Comparison of ENCODE assay signal across 9 cellular contexts in genomic region chr11:35237860-35238715, GRCh38.
DNase-seq lines count a peak whose midpoint lies in the region; ATAC-seq and TF ChIP-seq lines count a peak whose summit lies in the region.
"Had no signal": no experiment of that assay in that cellular context is flagged by ENCODE, and none has a peak within 500 bp of the region (broad histone marks: within the 10 kb centered on the region; RNA-seq: fewer than 3 reads in every experiment).

No MANE protein-coding gene starts in this region.

- no peak overlapping the region for H3K4me3 ChIP-seq in neutrophil (ENCODE audit: low read depth in 1 of 2, low read length in 1 of 2)

- CTCF ChIA-PET in activated B cell treated with CpG ODN at 0.5 μM for 24 hours (lab: Charles Lee) = interaction anchor here (0.8 to 5.4 kb wide), 16 partner anchors 8 to 312 kb away, joined by 3 to 41 read pairs (median 4); no protein-coding TSS in a partner anchor

- ATAC-seq in activated B cell treated with CpG ODN at 0.5 μM for 24 hours (ENCODE audit: low read depth) (peak; percentile 51), GM21825 (IDR thresholded peaks at IDR 0.05; ENCODE audit: unreplicated experiment) (no peak), GM21529 (IDR thresholded peaks at IDR 0.05; ENCODE audit: unreplicated experiment) (no peak)
- ATAC-seq: left colon had no signal

- peak overlapping the region; percentile 3 for H3K27ac ChIP-seq in neutrophil

- H3K36me3 Mint-ChIP-seq in activated B cell treated with CpG ODN at 0.5 μM for 24 hours (ENCODE audit: low read depth) = no peaks in the 10 kb centered on the region

- POLR2A ChIA-PET in activated B cell treated with CpG ODN at 0.5 μM for 24 hours (lab: Charles Lee) = no interaction called here

- no peaks in the 10 kb centered on the region for H3K27me3 ChIP-seq in neutrophil

- H3K27me3 Mint-ChIP-seq in activated B cell treated with CpG ODN at 0.5 μM for 24 hours = no peaks in the 10 kb centered on the region

- TF ChIP-seq CTCF in activated B cell treated with CpG ODN at 0.5 μM for 24 hours (IDR thresholded peaks at IDR 0.05) = no peak
- TF ChIP-seq CTCF in neutrophil (IDR thresholded peaks at IDR 0.05) = peak; percentile 81

- no peak overlapping the region for H3K4me3 Mint-ChIP-seq in activated B cell treated with CpG ODN at 0.5 μM for 24 hours

- H3K4me1 ChIP-seq in neutrophil (ENCODE audit: control insufficient read depth in 1 of 2, insufficient read depth in 1 of 2, low read depth in 1 of 2, low read length in 1 of 2) = peaks cover 28 to 30% of the 10 kb centered on the region in 2 experiments

- H3K27ac Mint-ChIP-seq in activated B cell treated with CpG ODN at 0.5 μM for 24 hours = no peak overlapping the region

- intact Hi-C loops in activated B cell treated with CpG ODN at 0.5 μM for 24 hours (cut with micrococcal nuclease) = loop anchor here (1.0 kb wide), 3 partner anchors 154 to 312 kb away; no protein-coding TSS in a partner anchor

- no peak for TF ChIP-seq POLR2A in erythroblast (IDR thresholded peaks at IDR 0.05; ENCODE audit: low read length)

- peaks cover 30% of the 10 kb centered on the region for H3K4me1 Mint-ChIP-seq in activated B cell treated with CpG ODN at 0.5 μM for 24 hours

- H3K9me3 Mint-ChIP-seq in activated B cell treated with CpG ODN at 0.5 μM for 24 hours = peaks cover 3% of the 10 kb centered on the region

- DNase-seq in stimulated activated CD4-positive, alpha-beta T cell treated with anti-CD3 and anti-CD28 coated beads, Interleukin-12 subunit alpha, Interleukin-12 subunit beta, amount 100 ng/mL, for 48 hours (ENCODE audit: low read depth in 2 of 3, low spot score in 1 of 3) = peak; percentile 41 to 82 (median 42)
- no peak for DNase-seq in stimulated activated CD4-positive, alpha-beta T cell treated with anti-CD3 and anti-CD28 coated beads, Interleukin-12 subunit alpha, Interleukin-12 subunit beta, amount 100 ng/mL, for 4 hours
- DNase-seq in NCI-H2081 (lab: John Stamatoyannopoulos, UW) (peak; percentile 73 to 75), activated B cell treated with CpG ODN at 0.5 μM for 24 hours (no peak), erythroblast (lab: John Stamatoyannopoulos, UW) (peak; percentile 72 to 86)

- H3K36me3 ChIP-seq in neutrophil = no peaks in the 10 kb centered on the region

- H3K9me3 ChIP-seq in neutrophil = no peaks in the 10 kb centered on the region

Comparison
In these comparisons a context has a peak if more than half of its experiments do, and no peak if none do; other contexts are left out.
1. DNase-seq: peak in stimulated activated CD4-positive, alpha-beta T cell treated with anti-CD3 and anti-CD28 coated beads, Interleukin-12 subunit alpha, Interleukin-12 subunit beta, amount 100 ng/mL, for 48 hours (3 of 3), NCI-H2081 (2 of 2) and erythroblast (2 of 2); none in stimulated activated CD4-positive, alpha-beta T cell treated with anti-CD3 and anti-CD28 coated beads, Interleukin-12 subunit alpha, Interleukin-12 subunit beta, amount 100 ng/mL, for 4 hours (single experiment) and activated B cell treated with CpG ODN at 0.5 μM for 24 hours (single experiment).